In genomic region chr20:17859616-17860232, GRCh38 we compare ENCODE assay signal across 8 cellular contexts.
DNase-seq lines count a peak whose midpoint lies in the region; ATAC-seq and TF ChIP-seq lines count a peak whose summit lies in the region.

No MANE protein-coding gene starts in this region.

- POLR2A ChIA-PET in naive thymus-derived CD4-positive, alpha-beta T cell (lab: Charles Lee): no interaction called here

- intact Hi-C loops in naive thymus-derived CD4-positive, alpha-beta T cell (cut with micrococcal nuclease): no loop called here

- peak; percentile 73 for DNase-seq in GM13976 (ENCODE audit: low spot score)
- peak; percentile 29 to 32 for DNase-seq in activated T-cell treated with anti-CD3 and anti-CD28 coated beads, Interleukin-2, amount 50 U/mL, for 72 hours
- no peak for DNase-seq in naive thymus-derived CD4-positive, alpha-beta T cell
- no peak for DNase-seq in DMS 273 treated with DMSO at 0.1 percent for 48 hours (lab: John Stamatoyannopoulos, UW)
- DNase-seq in NCI-H526 treated with DMSO at 0.1 percent for 48 hours (lab: John Stamatoyannopoulos, UW): no peak
- DNase-seq in DMS 273 (lab: John Stamatoyannopoulos, UW; ENCODE audit: unreplicated experiment): no peak

- H3K27ac Mint-ChIP-seq in activated T-cell treated with anti-CD3 and anti-CD28 coated beads, Interleukin-2, amount 50 U/mL, for 72 hours: no peak overlapping the region
- no peak overlapping the region for H3K27ac Mint-ChIP-seq in naive thymus-derived CD4-positive, alpha-beta T cell

- CTCF ChIA-PET in naive thymus-derived CD4-positive, alpha-beta T cell (lab: Charles Lee): interaction anchor here (1.0 kb wide), 1 partner anchor 14 kb away, joined by 3 read pairs; no protein-coding TSS in a partner anchor

- peak; percentile 40 for ATAC-seq in HG02885 (IDR thresholded peaks at IDR 0.05; ENCODE audit: poor library complexity, unreplicated experiment)
- peak; percentile 72 to 75 for ATAC-seq in activated T-cell treated with anti-CD3 and anti-CD28 coated beads, Interleukin-2, amount 50 U/mL, for 72 hours (replicated peaks in 1 of 2)
- ATAC-seq in naive thymus-derived CD4-positive, alpha-beta T cell: peak; percentile 56
- ATAC-seq in HG02840 (IDR thresholded peaks at IDR 0.05; ENCODE audit: low FRiP score, unreplicated experiment): no peak

- H3K36me3 Mint-ChIP-seq in activated T-cell treated with anti-CD3 and anti-CD28 coated beads, Interleukin-2, amount 50 U/mL, for 72 hours (ENCODE audit: insufficient read depth in 2 of 2): no peaks in the 10 kb centered on the region
- no peaks in the 10 kb centered on the region for H3K36me3 Mint-ChIP-seq in naive thymus-derived CD4-positive, alpha-beta T cell

- H3K9me3 ChIP-seq in naive thymus-derived CD4-positive, alpha-beta T cell (ENCODE audit: control insufficient read depth in 2 of 3, low read length in 3 of 3): no peaks in the 10 kb centered on the region

- in situ Hi-C loops in GM13976 (cut with MboI; ENCODE audit: low sequenced_read_pairs, unreplicated experiment): no loop called here

- H3K27me3 ChIP-seq in naive thymus-derived CD4-positive, alpha-beta T cell (ENCODE audit: control insufficient read depth in 2 of 2, insufficient read depth in 2 of 2, low read length in 2 of 2): no peaks in the 10 kb centered on the region

- peaks cover 0 to 14% of the 10 kb centered on the region in 2 donors for H3K4me1 ChIP-seq in naive thymus-derived CD4-positive, alpha-beta T cell (ENCODE audit: control insufficient read depth in 2 of 2, insufficient read depth in 2 of 2, low read length in 2 of 2)

- no peaks in the 10 kb centered on the region for H3K9me3 Mint-ChIP-seq in activated T-cell treated with anti-CD3 and anti-CD28 coated beads, Interleukin-2, amount 50 U/mL, for 72 hours
- peaks cover 0 to 2% (median 0%) of the 10 kb centered on the region in 11 donors for H3K9me3 Mint-ChIP-seq in naive thymus-derived CD4-positive, alpha-beta T cell

- H3K4me3 Mint-ChIP-seq in activated T-cell treated with anti-CD3 and anti-CD28 coated beads, Interleukin-2, amount 50 U/mL, for 72 hours: peak overlapping the region in 1 of 2 donors; percentile 31
- H3K4me3 Mint-ChIP-seq in naive thymus-derived CD4-positive, alpha-beta T cell: no peak overlapping the region

- TF ChIP-seq CTCF in GM13976 (IDR thresholded peaks at IDR 0.05; ENCODE audit: borderline replicate concordance, control extremely low read depth, extremely low read depth, insufficient read depth, missing control alignments): peak; percentile 14

- H3K4me1 Mint-ChIP-seq in activated T-cell treated with anti-CD3 and anti-CD28 coated beads, Interleukin-2, amount 50 U/mL, for 72 hours (ENCODE audit: low read depth): peaks cover 16% of the 10 kb centered on the region
- H3K4me1 Mint-ChIP-seq in naive thymus-derived CD4-positive, alpha-beta T cell: peaks cover 0 to 27% (median 6%) of the 10 kb centered on the region in 7 donors

- no peaks in the 10 kb centered on the region for H3K36me3 ChIP-seq in naive thymus-derived CD4-positive, alpha-beta T cell (ENCODE audit: control insufficient read depth in 2 of 3, insufficient read depth in 3 of 3, low read length in 3 of 3)

- peaks cover 18% of the 10 kb centered on the region for H3K27me3 Mint-ChIP-seq in activated T-cell treated with anti-CD3 and anti-CD28 coated beads, Interleukin-2, amount 50 U/mL, for 72 hours (ENCODE audit: low read depth)
- H3K27me3 Mint-ChIP-seq in naive thymus-derived CD4-positive, alpha-beta T cell: peaks cover 13 to 23% (median 19%) of the 10 kb centered on the region in 5 donors

- no peak overlapping the region for H3K27ac ChIP-seq in naive thymus-derived CD4-positive, alpha-beta T cell (ENCODE audit: low read depth, low read length)

- H3K4me3 ChIP-seq in naive thymus-derived CD4-positive, alpha-beta T cell (ENCODE audit: low read length): no peak overlapping the region

Comparison
In these comparisons a context has a peak if more than half of its experiments do, and no peak if none do; other contexts are left out.
1. DNase-seq: peak in GM13976 (single experiment) and activated T-cell treated with anti-CD3 and anti-CD28 coated beads, Interleukin-2, amount 50 U/mL, for 72 hours (2 of 2); none in naive thymus-derived CD4-positive, alpha-beta T cell (0 of 9), DMS 273 treated with DMSO at 0.1 percent for 48 hours (single experiment), NCI-H526 treated with DMSO at 0.1 percent for 48 hours (single experiment) and DMS 273 (single experiment).